In the genomic region with DNA sequence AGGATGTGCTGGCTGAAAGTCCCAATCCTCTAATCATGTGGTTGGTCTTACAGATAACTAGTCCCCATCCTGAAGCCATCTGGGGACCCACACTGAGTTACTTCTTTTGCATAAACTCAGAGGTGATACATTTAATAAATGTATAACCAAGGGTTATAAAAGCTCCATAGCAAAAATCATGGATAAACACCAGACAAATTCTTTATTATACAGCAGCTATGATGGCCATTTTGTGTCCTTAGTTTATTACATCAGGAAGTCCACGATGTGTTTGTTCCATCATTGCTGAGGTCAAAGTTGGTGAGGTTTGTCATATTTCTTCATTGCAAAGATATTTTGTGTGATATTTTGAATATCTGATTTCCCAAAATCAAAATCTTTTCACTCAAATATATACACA, we compare ENCODE assay signal across 32 cellular contexts.
"Had no signal": no experiment of that assay in that cellular context is flagged by ENCODE, and none has a peak within 500 bp of the region (broad histone marks: within the 10 kb centered on the region; RNA-seq: fewer than 3 reads in every experiment).

No MANE protein-coding gene starts in this region.

- H3K4me3 ChIP-seq: ovary, psoas muscle, skin epidermis, smooth muscle cell, spleen, suprapubic skin, testis, tibial artery, transverse colon, upper lobe of right lung, uterus had no signal

- DNase-seq: naive thymus-derived CD8-positive, alpha-beta T cell; nephron progenitor cell; occipital lobe; ovary; posterior cingulate gyrus; psoas muscle; right cardiac atrium; spleen; stimulated activated CD4-positive, alpha-beta T cell treated with anti-CD3 and anti-CD28 coated beads, Interleukin-12 subunit alpha, Interleukin-12 subunit beta, amount 100 ng/mL, for 4 hours; stimulated activated CD4-positive, alpha-beta T cell treated with anti-CD3 and anti-CD28 coated beads, Interleukin-1b, Interleukin-23, amount 100 ng/mL, for 48 hours; stimulated activated CD4-positive, alpha-beta T cell treated with anti-CD3 and anti-CD28 coated beads, Interleukin-4, amount 100 ng/mL, for 1 hour; stimulated activated CD4-positive, alpha-beta T cell treated with anti-CD3 and anti-CD28 coated beads, Interleukin-4, amount 100 ng/mL, for 4 hours; stimulated activated CD8-positive, alpha-beta memory T cell treated with anti-CD3 and anti-CD28 coated beads, Interleukin-4, amount 100 ng/mL, for 48 hours; stimulated activated naive CD4-positive, alpha-beta T cell; stimulated activated naive CD8-positive, alpha-beta T cell treated with anti-CD3 and anti-CD28 coated beads, Interleukin-15, amount 100 ng/mL, for 72 hours; stimulated activated naive CD8-positive, alpha-beta T cell treated with anti-CD3 and anti-CD28 coated beads, Interleukin-15, Interleukin-2, amounts not matched to agents 100 U/mL and 50 U/mL, for 24 hours; substantia nigra; testis; tibial artery; transverse colon; upper lobe of right lung; uterus had no signal

- H3K27ac Mint-ChIP-seq: naive thymus-derived CD8-positive, alpha-beta T cell; natural killer cell treated with Interleukin-12 subunit alpha and Interleukin-12 subunit beta and Interleukin-15 and Interleukin-18, amount 100 ng/mL, for 72 hours; progenitor cell of endocrine pancreas; stimulated activated memory B cell treated with anti-CD40 and anti-IgM and Interleukin-4, amounts not matched to agents 10 μg/mL and 1 μg/mL and 100 μg/mL, for 72 hours; stimulated activated naive CD8-positive, alpha-beta T cell treated with anti-CD3 and anti-CD28 coated beads, Interleukin-15, amount 100 ng/mL, for 72 hours; type B pancreatic cell had no signal

- H3K4me1 ChIP-seq: psoas muscle, suprapubic skin, testis, upper lobe of right lung, uterus had no signal

- H3K9ac ChIP-seq: parathyroid adenoma had no signal

- ATAC-seq: naive thymus-derived CD8-positive, alpha-beta T cell; natural killer cell treated with Interleukin-12 subunit alpha and Interleukin-12 subunit beta and Interleukin-15 and Interleukin-18, amount 100 ng/mL, for 72 hours; psoas muscle; right cardiac atrium; sciatic nerve; stimulated activated memory B cell treated with anti-CD40 and anti-IgM and Interleukin-4, amounts not matched to agents 10 μg/mL and 1 μg/mL and 100 μg/mL, for 72 hours; stimulated activated naive CD8-positive, alpha-beta T cell treated with anti-CD3 and anti-CD28 coated beads, Interleukin-15, amount 100 ng/mL, for 72 hours; stimulated activated naive CD8-positive, alpha-beta T cell treated with anti-CD3 and anti-CD28 coated beads, Interleukin-15, Interleukin-2, amounts not matched to agents 100 U/mL and 50 U/mL, for 24 hours; upper lobe of right lung had no signal

- H3K27me3 Mint-ChIP-seq: natural killer cell treated with Interleukin-12 subunit alpha and Interleukin-12 subunit beta and Interleukin-15 and Interleukin-18, amount 100 ng/mL, for 72 hours; progenitor cell of endocrine pancreas; stimulated activated memory B cell treated with anti-CD40 and anti-IgM and Interleukin-4, amounts not matched to agents 10 μg/mL and 1 μg/mL and 100 μg/mL, for 72 hours; stimulated activated naive CD8-positive, alpha-beta T cell treated with anti-CD3 and anti-CD28 coated beads, Interleukin-15, amount 100 ng/mL, for 72 hours; type B pancreatic cell had no signal

- H3K79me2 ChIP-seq: parathyroid adenoma had no signal

- H3K4me2 ChIP-seq: smooth muscle cell had no signal

- H3K9me3 ChIP-seq: ovary, psoas muscle, spleen, suprapubic skin, testis, tibial artery, transverse colon, upper lobe of right lung, uterus had no signal

- H3K27me3 ChIP-seq: ovary, spleen, suprapubic skin, testis, tibial artery, transverse colon, upper lobe of right lung, uterus had no signal

- H3K4me3 Mint-ChIP-seq: naive thymus-derived CD8-positive, alpha-beta T cell; natural killer cell treated with Interleukin-12 subunit alpha and Interleukin-12 subunit beta and Interleukin-15 and Interleukin-18, amount 100 ng/mL, for 72 hours; nephron progenitor cell; neural crest cell; stimulated activated memory B cell treated with anti-CD40 and anti-IgM and Interleukin-4, amounts not matched to agents 10 μg/mL and 1 μg/mL and 100 μg/mL, for 72 hours; stimulated activated naive CD8-positive, alpha-beta T cell treated with anti-CD3 and anti-CD28 coated beads, Interleukin-15, amount 100 ng/mL, for 72 hours; type B pancreatic cell had no signal

- H3K9me3 Mint-ChIP-seq: natural killer cell treated with Interleukin-12 subunit alpha and Interleukin-12 subunit beta and Interleukin-15 and Interleukin-18, amount 100 ng/mL, for 72 hours; neural crest cell; stimulated activated naive CD8-positive, alpha-beta T cell treated with anti-CD3 and anti-CD28 coated beads, Interleukin-15, amount 100 ng/mL, for 72 hours; type B pancreatic cell had no signal

- H3K4me1 Mint-ChIP-seq: naive thymus-derived CD8-positive, alpha-beta T cell; stimulated activated memory B cell treated with anti-CD40 and anti-IgM and Interleukin-4, amounts not matched to agents 10 μg/mL and 1 μg/mL and 100 μg/mL, for 72 hours had no signal

- H2AFZ ChIP-seq: parathyroid adenoma had no signal

- H3K36me3 Mint-ChIP-seq: naive thymus-derived CD8-positive, alpha-beta T cell; natural killer cell treated with Interleukin-12 subunit alpha and Interleukin-12 subunit beta and Interleukin-15 and Interleukin-18, amount 100 ng/mL, for 72 hours; stimulated activated memory B cell treated with anti-CD40 and anti-IgM and Interleukin-4, amounts not matched to agents 10 μg/mL and 1 μg/mL and 100 μg/mL, for 72 hours; type B pancreatic cell had no signal

- H3K36me3 ChIP-seq: ovary, spleen, suprapubic skin, tibial artery, transverse colon, upper lobe of right lung, uterus had no signal

- H3K27ac ChIP-seq: ovary, parathyroid adenoma, psoas muscle, skin epidermis, spleen, suprapubic skin, testis, tibial artery, transverse colon, upper lobe of right lung, uterus had no signal
